ENCODE assay signal across 10 cellular contexts in genomic region chr6:21500894-21501293, GRCh38.
A peak's percentile ranks its signal among the peaks of the same experiment; 100 is the strongest.
DNase-seq lines count a peak whose midpoint lies in the region; TF ChIP-seq lines count a peak whose summit lies in the region.
"Had no signal": no experiment of that assay in that cellular context is flagged by ENCODE, and none has a peak within 500 bp of the region (broad histone marks: within the 10 kb centered on the region; RNA-seq: fewer than 3 reads in every experiment).

No MANE protein-coding gene starts in this region.

- 53 to 69% (median 58%) methylated on average over 3 of the region's 3 CpGs for WGBS in stomach, 5 donors
- 87% methylated on average over 3 of the region's 3 CpGs for WGBS in esophagus muscularis mucosa

- H2AFZ ChIP-seq in Loucy (ENCODE audit: low read length), result 0 out of 2 replicates have a peak overlapping the region, but pooled peaks have one; percentile 43

- no peak overlapping the region for H3K4me3 ChIP-seq in Loucy (ENCODE audit: low read length, poor library complexity, severe bottlenecking)
- H3K4me3 ChIP-seq in WERI-Rb-1 (ENCODE audit: low read depth, low read length), result no peak overlapping the region
- H3K4me3 ChIP-seq in stomach, result no peak overlapping the region
- H3K4me3 ChIP-seq in esophagus muscularis mucosa, result no peak overlapping the region
- H3K4me3 ChIP-seq: gastroesophageal sphincter had no signal

- TF ChIP-seq POLR2A in stomach (IDR thresholded peaks at IDR 0.05) (no peak), esophagus muscularis mucosa (IDR thresholded peaks at IDR 0.05; ENCODE audit: low read depth) (no peak)

- no peaks in the 10 kb centered on the region for H3K36me3 ChIP-seq in Loucy (ENCODE audit: insufficient read depth, low read length)
- no peaks in the 10 kb centered on the region for H3K36me3 ChIP-seq in WERI-Rb-1
- H3K36me3 ChIP-seq in stomach, result no peaks in the 10 kb centered on the region
- no peaks in the 10 kb centered on the region for H3K36me3 ChIP-seq in esophagus muscularis mucosa
- H3K36me3 ChIP-seq: gastroesophageal sphincter had no signal

- intact Hi-C loops in stomach (cut with DNase I; ENCODE audit: low total_unique reads) (no loop called here), esophagus muscularis mucosa (cut with DNase I) (no loop called here)

- no peaks in the 10 kb centered on the region for H3F3A ChIP-seq in Loucy (ENCODE audit: low read depth)

- H3K27me3 ChIP-seq in Loucy (ENCODE audit: insufficient read depth, low read length, poor library complexity, severe bottlenecking) (no peaks in the 10 kb centered on the region), WERI-Rb-1 (ENCODE audit: insufficient read depth, low read depth, severe bottlenecking) (no peaks in the 10 kb centered on the region), stomach (no peaks in the 10 kb centered on the region), esophagus muscularis mucosa (no peaks in the 10 kb centered on the region)
- H3K27me3 ChIP-seq: gastroesophageal sphincter had no signal

- no peaks in the 10 kb centered on the region for H4K20me1 ChIP-seq in Loucy (ENCODE audit: insufficient read depth, low read length, poor library complexity, severe bottlenecking)

- H3K9me3 ChIP-seq in Loucy (ENCODE audit: insufficient read depth, low read depth, low read length), result no peaks in the 10 kb centered on the region
- no peaks in the 10 kb centered on the region for H3K9me3 ChIP-seq in WERI-Rb-1 (ENCODE audit: severe bottlenecking)
- no peaks in the 10 kb centered on the region for H3K9me3 ChIP-seq in stomach
- no peaks in the 10 kb centered on the region for H3K9me3 ChIP-seq in esophagus muscularis mucosa

- TF ChIP-seq EP300 in stomach (IDR thresholded peaks at IDR 0.05), result no peak
- no peak for TF ChIP-seq EP300 in esophagus muscularis mucosa (IDR thresholded peaks at IDR 0.05)

- H3K79me2 ChIP-seq in Loucy (ENCODE audit: insufficient read depth, low read length), result no peaks in the 10 kb centered on the region

- peaks cover 27% of the 10 kb centered on the region for H3K4me1 ChIP-seq in Loucy (ENCODE audit: insufficient read depth, low read length, poor library complexity, severe bottlenecking)
- H3K4me1 ChIP-seq in stomach, result peaks cover 0 to 17% (median 6%) of the 10 kb centered on the region in 4 donors
- H3K4me1 ChIP-seq in esophagus muscularis mucosa, result peaks cover 0 to 3% (median 0%) of the 10 kb centered on the region in 4 donors
- H3K4me1 ChIP-seq: gastroesophageal sphincter had no signal

- H3K9me2 ChIP-seq in Loucy (replicated peaks; ENCODE audit: low read depth, low read length), result no peaks in the 10 kb centered on the region

- peak; percentile 84 for DNase-seq in NCI-H2107 treated with DMSO at 0.1 percent for 48 hours (lab: John Stamatoyannopoulos, UW; ENCODE audit: unreplicated experiment)
- peak; percentile 36 for DNase-seq in WERI-Rb-1
- DNase-seq in stomach, result peak; percentile 29
- DNase-seq in esophagus muscularis mucosa (ENCODE audit: extremely low spot score), result no peak
- no peak for DNase-seq in NAMALWA (ENCODE audit: low spot score)
- DNase-seq in activated T-cell treated with anti-CD3 and anti-CD28 coated beads for 4 hours, result no peak
- DNase-seq: caudate nucleus, IMR-90 had no signal

- H3K4me2 ChIP-seq in Loucy (ENCODE audit: low read depth, low read length, poor library complexity, severe bottlenecking), result peak overlapping the region; percentile 32

- H3K27ac ChIP-seq in WERI-Rb-1 (peak overlapping the region; percentile 43), stomach (no peak overlapping the region), esophagus muscularis mucosa (replicated peaks in 1 of 4) (no peak overlapping the region)
- H3K27ac ChIP-seq: gastroesophageal sphincter had no signal

- TF ChIP-seq CTCF in Loucy (conservative IDR thresholded peaks at IDR 0.05; ENCODE audit: low read length) (no peak), WERI-Rb-1 (IDR thresholded peaks at IDR 0.05; ENCODE audit: low read depth, low read length) (no peak), stomach (IDR thresholded peaks at IDR 0.05) (no peak), esophagus muscularis mucosa (IDR thresholded peaks at IDR 0.05) (no peak)

- H3K9ac ChIP-seq in Loucy (ENCODE audit: low read depth, low read length, poor library complexity, severe bottlenecking), result no peak overlapping the region

Comparison
In these comparisons a context has a peak if more than half of its experiments do, and no peak if none do; other contexts are left out.
1. DNase-seq: peak in NCI-H2107 treated with DMSO at 0.1 percent for 48 hours (single experiment), WERI-Rb-1 (single experiment) and stomach (single experiment); none in esophagus muscularis mucosa (single experiment), NAMALWA (single experiment) and activated T-cell treated with anti-CD3 and anti-CD28 coated beads for 4 hours (single experiment).